8 cellular contexts compared by ENCODE assay signal in genomic region chr5:171418982-171419662, GRCh38. TPM values are rescaled to one million over a fixed set of nuclear protein-coding genes. Genes with fewer than 3 reads are reported as not detected.
DNase-seq lines count a peak whose midpoint lies in the region; ATAC-seq and TF ChIP-seq lines count a peak whose summit lies in the region.

Gene FGF18, plus strand, starts transcription at chr5:171419647. Its CDS starts 553 bp downstream, at chr5:171420200.

- peaks cover 2% of the 10 kb centered on the region for H3K4me1 ChIP-seq in fibroblast of lung (ENCODE audit: control insufficient read depth, extremely low read depth, insufficient read depth, low read length)
- H3K4me1 ChIP-seq in aorta (ENCODE audit: control insufficient read depth in 1 of 2, insufficient read depth in 2 of 2, low read length in 2 of 2) = no peaks in the 10 kb centered on the region

- H3K79me2 ChIP-seq in fibroblast of lung (ENCODE audit: control insufficient read depth, insufficient read depth, low read length) = no peaks in the 10 kb centered on the region

- CTCF ChIA-PET in activated CD4-positive, alpha-beta memory T cell treated with anti-CD3 and anti-CD28 coated beads, Interleukin-2, amount 10 ng/mL, durations not matched to agents 7 days and 5 days (lab: Charles Lee) = interaction anchor here (0.6 to 2.6 kb wide), 16 partner anchors 10 to 641 kb away, joined by 3 to 22 read pairs (median 4); no protein-coding TSS in a partner anchor

- peak within 1 kb of the TSS; percentile 64 for H3K4me3 Mint-ChIP-seq in activated CD4-positive, alpha-beta memory T cell treated with anti-CD3 and anti-CD28 coated beads, Interleukin-2, amount 10 ng/mL, durations not matched to agents 7 days and 5 days
- H3K4me3 Mint-ChIP-seq in natural killer cell = peak within 1 kb of the TSS; percentile 88

- H3K9me3 ChIP-seq in fibroblast of lung (ENCODE audit: control insufficient read depth, insufficient read depth, low read depth, low read length) = no peaks in the 10 kb centered on the region
- no peaks in the 10 kb centered on the region for H3K9me3 ChIP-seq in aorta (ENCODE audit: control insufficient read depth, low read length)

- ATAC-seq in GM21515 (IDR thresholded peaks at IDR 0.05; ENCODE audit: unreplicated experiment) (peak; percentile 37), natural killer cell (peak; percentile 25 to 56 (median 49)), aorta (ENCODE audit: low FRiP score) (peak; percentile 66)

- H3K27me3 Mint-ChIP-seq in activated CD4-positive, alpha-beta memory T cell treated with anti-CD3 and anti-CD28 coated beads, Interleukin-2, amount 10 ng/mL, durations not matched to agents 7 days and 5 days = peaks cover 30% of the 10 kb centered on the region
- peaks cover 0 to 15% of the 10 kb centered on the region in 2 donors for H3K27me3 Mint-ChIP-seq in natural killer cell (ENCODE audit: low read depth in 2 of 2)

- H3K27ac Mint-ChIP-seq in activated CD4-positive, alpha-beta memory T cell treated with anti-CD3 and anti-CD28 coated beads, Interleukin-2, amount 10 ng/mL, durations not matched to agents 7 days and 5 days = no peak within 1 kb of the TSS
- peak within 1 kb of the TSS in 1 of 2 donors; percentile 20 for H3K27ac Mint-ChIP-seq in natural killer cell

- intact Hi-C loops in natural killer cell (cut with micrococcal nuclease) = loop anchor here (2.0 kb wide), 1 partner anchor 488 kb away; no protein-coding TSS in a partner anchor
- intact Hi-C loops in aorta (cut with DNase I) = loop anchor here (2.0 to 10.0 kb wide), 7 partner anchors 68 to 766 kb away; partner anchors contain the start of gene STK10 (in 1 of the 2)

- H2AFZ ChIP-seq in fibroblast of lung (ENCODE audit: low read length) = no peak within 1 kb of the TSS

- peak within 1 kb of the TSS; percentile 6 to 64 (median 48) for H3K4me3 ChIP-seq in fibroblast of lung (replicated peaks in 1 of 4; ENCODE audit: control extremely low read depth in 1 of 4, insufficient read depth in 1 of 4, low read depth in 3 of 4, low read length in 4 of 4)
- peak within 1 kb of the TSS; percentile 15 to 70 for H3K4me3 ChIP-seq in aorta (ENCODE audit: low read length in 2 of 2)

- peaks cover 10% of the 10 kb centered on the region for H3K4me1 Mint-ChIP-seq in activated CD4-positive, alpha-beta memory T cell treated with anti-CD3 and anti-CD28 coated beads, Interleukin-2, amount 10 ng/mL, durations not matched to agents 7 days and 5 days
- H3K4me1 Mint-ChIP-seq in natural killer cell = peaks cover 6 to 20% of the 10 kb centered on the region in 2 donors

- POLR2A ChIA-PET in activated CD4-positive, alpha-beta memory T cell treated with anti-CD3 and anti-CD28 coated beads, Interleukin-2, amount 10 ng/mL, durations not matched to agents 7 days and 5 days (lab: Charles Lee) = interaction anchor here (1.0 to 2.1 kb wide), 4 partner anchors 25 to 63 kb away, joined by 3 to 11 read pairs (median 5); partner anchors contain the start of gene NPM1

- H3K27ac ChIP-seq in fibroblast of lung (ENCODE audit: insufficient read depth, low read length) = no peak within 1 kb of the TSS
- no peak within 1 kb of the TSS for H3K27ac ChIP-seq in aorta (ENCODE audit: low read depth in 1 of 2, low read length in 2 of 2)

- H3K36me3 ChIP-seq in fibroblast of lung (ENCODE audit: control insufficient read depth, insufficient read depth, low read length) (no peaks in the 10 kb centered on the region), aorta (ENCODE audit: control insufficient read depth in 1 of 2, insufficient read depth in 2 of 2, low read length in 1 of 2) (no peaks in the 10 kb centered on the region)

- no peak within 1 kb of the TSS for H3K9ac ChIP-seq in fibroblast of lung (ENCODE audit: insufficient read depth, low read length)

- H3K27me3 ChIP-seq in fibroblast of lung (ENCODE audit: control insufficient read depth, insufficient read depth, low read length) (no peaks in the 10 kb centered on the region), aorta (ENCODE audit: control insufficient read depth in 1 of 2, insufficient read depth in 2 of 2, low read length in 1 of 2) (no peaks in the 10 kb centered on the region)

- no peaks in the 10 kb centered on the region for H3K36me3 Mint-ChIP-seq in activated CD4-positive, alpha-beta memory T cell treated with anti-CD3 and anti-CD28 coated beads, Interleukin-2, amount 10 ng/mL, durations not matched to agents 7 days and 5 days (ENCODE audit: low read depth)
- no peaks in the 10 kb centered on the region for H3K36me3 Mint-ChIP-seq in natural killer cell

- no peaks in the 10 kb centered on the region for H3K9me3 Mint-ChIP-seq in activated CD4-positive, alpha-beta memory T cell treated with anti-CD3 and anti-CD28 coated beads, Interleukin-2, amount 10 ng/mL, durations not matched to agents 7 days and 5 days
- no peaks in the 10 kb centered on the region for H3K9me3 Mint-ChIP-seq in natural killer cell

- TF ChIP-seq CTCF in fibroblast of lung (conservative IDR thresholded peaks at IDR 0.05 in 1 of 2, IDR thresholded peaks at IDR 0.05 in 1 of 2; ENCODE audit: low read depth in 1 of 2, low read length in 2 of 2) = no peak
- peak; percentile 31 for TF ChIP-seq CTCF in natural killer cell (IDR thresholded peaks at IDR 0.05)

- 0% methylated on average over 48 to 70 of the region's 70 CpGs for WGBS in aorta, 2 donors

- H3K4me2 ChIP-seq in fibroblast of lung (ENCODE audit: extremely low read depth, insufficient read depth, low read length) = peak within 1 kb of the TSS; percentile 80

- DNase-seq in D341Med (ENCODE audit: low spot score) (peak; percentile 71), M059J (ENCODE audit: low read depth) (peak; percentile 67), fibroblast of lung (ENCODE audit: low read depth in 2 of 2) (peak; percentile 73 to 79), natural killer cell (peak; percentile 26), aorta (peak; percentile 69 to 86), SHP77 treated with DMSO at 0.1 percent for 48 hours (lab: John Stamatoyannopoulos, UW) (no peak)
- DNase-seq in activated CD4-positive, alpha-beta memory T cell treated with anti-CD3 and anti-CD28 coated beads, Interleukin-2, amount 10 ng/mL, durations not matched to agents 7 days and 5 days = peak; percentile 45

- no peaks in the 10 kb centered on the region for H4K20me1 ChIP-seq in fibroblast of lung (ENCODE audit: control insufficient read depth, extremely low read depth, insufficient read depth, low read length)

RNA-seq across cellular contexts. Expression of gene FGF18, which starts in this region (rescaled TPM):
- not detected in 2 replicates for total RNA-seq in M059J (2014; rRNA removed; shearing (Covaris generic))
- not detected for total RNA-seq in activated CD4-positive, alpha-beta memory T cell treated with anti-CD3 and anti-CD28 coated beads, Interleukin-2, amount 10 ng/mL, durations not matched to agents 7 days and 5 days
- 8.0 and 19.3 TPM in 2 replicates for total RNA-seq in fibroblast of lung
- 0.33 and 2.0 TPM in 2 replicates for polyA plus RNA-seq in fibroblast of lung
- 0.49 and 3.6 TPM in 2 replicates for polyA plus RNA-seq in fibroblast of lung (2012)
- polyA minus RNA-seq in fibroblast of lung (ENCODE audit: low replicate concordance) = 2.6 TPM in 1 of 2 replicates, not detected in the other
- total RNA-seq in natural killer cell = under 1 TPM; 0.16 to 0.25 (median 0.23) TPM
- 10 to 100 TPM in 1 of 2 donors, 1 to 10 TPM in 1; 2.9 to 15.2 TPM for total RNA-seq in aorta
- polyA plus RNA-seq in aorta = 1 to 10 TPM in 1 of 2 donors, not detected in 1; 2.1 TPM

Comparison
In these comparisons a context has a peak if more than half of its experiments do, and no peak if none do; other contexts are left out.
1. Peak in DNase-seq in M059J; RNA of the gene not detected or under 1 TPM.
2. Peak in DNase-seq in activated CD4-positive, alpha-beta memory T cell treated with anti-CD3 and anti-CD28 coated beads, Interleukin-2, amount 10 ng/mL, durations not matched to agents 7 days and 5 days; RNA of the gene not detected or under 1 TPM.
3. Peak in DNase-seq and ATAC-seq in natural killer cell; RNA of the gene not detected or under 1 TPM.